32 cellular contexts compared by ENCODE assay signal in genomic region chr19:31372245-31372781, GRCh38.
DNase-seq lines count a peak whose midpoint lies in the region; ATAC-seq and TF ChIP-seq lines count a peak whose summit lies in the region.
"Had no signal": no experiment of that assay in that cellular context is flagged by ENCODE, and none has a peak within 500 bp of the region (broad histone marks: within the 10 kb centered on the region; RNA-seq: fewer than 3 reads in every experiment).

No MANE protein-coding gene starts in this region.

- H3K27ac Mint-ChIP-seq in activated naive CD4-positive, alpha-beta T cell treated with anti-CD3 and anti-CD28 coated beads, Interleukin-2, amount 10 ng/mL, durations not matched to agents 7 days and 5 days = no peak overlapping the region
- H3K27ac Mint-ChIP-seq in activated naive CD8-positive, alpha-beta T cell treated with anti-CD3 and anti-CD28 coated beads, Interleukin-2, amount 50 U/mL, for 24 hours = no peak overlapping the region
- H3K27ac Mint-ChIP-seq: activated CD4-positive, alpha-beta memory T cell treated with anti-CD3 and anti-CD28 coated beads, Interleukin-2, amount 10 ng/mL, durations not matched to agents 7 days and 5 days; brain had no signal

- no peak overlapping the region for H3K4me3 ChIP-seq in HEK293 (ENCODE audit: low read depth, low read length)
- H3K4me3 ChIP-seq: dorsolateral prefrontal cortex, esophagus squamous epithelium, GM23248, prostate gland, tibial nerve had no signal

- H3K36me3 ChIP-seq in HEK293 (ENCODE audit: control insufficient read depth in 2 of 2, insufficient read depth in 1 of 2, low read length in 2 of 2) = peaks cover 0 to 4% of the 10 kb centered on the region in 2 experiments; a peak in 1 of 3 replicates
- H3K36me3 ChIP-seq: esophagus squamous epithelium, prostate gland, WERI-Rb-1 had no signal

- no peak for TF ChIP-seq CTCF in HEK293 (tag by site-specific recombination; IDR thresholded peaks at IDR 0.05)

- no peak overlapping the region for H3K27ac ChIP-seq in HEK293 (ENCODE audit: extremely low read depth, low read depth, low read length)
- H3K27ac ChIP-seq: C4-2B, dorsolateral prefrontal cortex, esophagus squamous epithelium, foreskin keratinocyte, GM23248, prostate gland, tibial nerve, WERI-Rb-1 had no signal

- H3K4me1 ChIP-seq in HEK293 (ENCODE audit: control insufficient read depth, insufficient read depth, low read length) = peaks cover 8% of the 10 kb centered on the region
- H3K4me1 ChIP-seq: esophagus squamous epithelium, foreskin keratinocyte, prostate gland, tibial nerve had no signal

- peak; percentile 28 for DNase-seq in activated naive CD4-positive, alpha-beta T cell treated with anti-CD3 and anti-CD28 coated beads, Interleukin-2, amount 10 ng/mL, durations not matched to agents 7 days and 5 days
- no peak for DNase-seq in activated naive CD4-positive, alpha-beta T cell (lab: John Stamatoyannopoulos, UW)
- no peak for DNase-seq in activated naive CD8-positive, alpha-beta T cell treated with anti-CD3 and anti-CD28 coated beads, Interleukin-2, amount 50 U/mL, for 24 hours
- DNase-seq in stimulated activated naive CD8-positive, alpha-beta T cell treated with anti-CD3 and anti-CD28 coated beads, Interleukin-15, Interleukin-2, amounts not matched to agents 100 U/mL and 50 U/mL, for 24 hours = no peak
- no peak for DNase-seq in NCI-H2196 treated with DMSO at 0.1 percent for 48 hours (lab: John Stamatoyannopoulos, UW; ENCODE audit: unreplicated experiment)
- no peak for DNase-seq in hypothalamus (lab: John Stamatoyannopoulos, UW)
- DNase-seq: activated CD4-positive, alpha-beta memory T cell treated with anti-CD3 and anti-CD28 coated beads, Interleukin-2, amount 10 ng/mL, durations not matched to agents 7 days and 5 days; activated gamma-delta T cell treated with Interleukin-2 at 50 U/mL for 16 hours; amniotic stem cell; dorsolateral prefrontal cortex; esophagus squamous epithelium; foreskin keratinocyte; GF-D8; GM23248; head of caudate nucleus; left ventricle myocardium superior; mesendoderm; NCI-H1436 treated with DMSO at 0.1 percent for 48 hours; NCI-H2081 treated with DMSO at 0.1 percent for 48 hours; NCI-H226; NCI-H69; SIG-M5; stimulated activated CD4-positive, alpha-beta T cell treated with anti-CD3 and anti-CD28 coated beads, Interleukin-12 subunit alpha, Interleukin-12 subunit beta, amount 100 ng/mL, for 4 hours; stimulated activated CD4-positive, alpha-beta T cell treated with anti-CD3 and anti-CD28 coated beads, Interleukin-2, amount 100 ng/mL, for 48 hours; T1000; WERI-Rb-1 had no signal

- H3K9me3 Mint-ChIP-seq in activated naive CD4-positive, alpha-beta T cell treated with anti-CD3 and anti-CD28 coated beads, Interleukin-2, amount 10 ng/mL, durations not matched to agents 7 days and 5 days = peaks cover 4% of the 10 kb centered on the region
- H3K9me3 Mint-ChIP-seq in activated naive CD8-positive, alpha-beta T cell treated with anti-CD3 and anti-CD28 coated beads, Interleukin-2, amount 50 U/mL, for 24 hours = no peaks in the 10 kb centered on the region
- H3K9me3 Mint-ChIP-seq: activated CD4-positive, alpha-beta memory T cell treated with anti-CD3 and anti-CD28 coated beads, Interleukin-2, amount 10 ng/mL, durations not matched to agents 7 days and 5 days had no signal

- H3K27me3 Mint-ChIP-seq in activated naive CD4-positive, alpha-beta T cell treated with anti-CD3 and anti-CD28 coated beads, Interleukin-2, amount 10 ng/mL, durations not matched to agents 7 days and 5 days = peaks cover 59% of the 10 kb centered on the region
- peaks cover 24% of the 10 kb centered on the region for H3K27me3 Mint-ChIP-seq in activated naive CD8-positive, alpha-beta T cell treated with anti-CD3 and anti-CD28 coated beads, Interleukin-2, amount 50 U/mL, for 24 hours

- H3K4me1 Mint-ChIP-seq in activated naive CD4-positive, alpha-beta T cell treated with anti-CD3 and anti-CD28 coated beads, Interleukin-2, amount 10 ng/mL, durations not matched to agents 7 days and 5 days = peaks cover 12% of the 10 kb centered on the region
- H3K4me1 Mint-ChIP-seq in activated naive CD8-positive, alpha-beta T cell treated with anti-CD3 and anti-CD28 coated beads, Interleukin-2, amount 50 U/mL, for 24 hours = peaks cover 11% of the 10 kb centered on the region
- H3K4me1 Mint-ChIP-seq: activated CD4-positive, alpha-beta memory T cell treated with anti-CD3 and anti-CD28 coated beads, Interleukin-2, amount 10 ng/mL, durations not matched to agents 7 days and 5 days had no signal

- no peaks in the 10 kb centered on the region for H3K9me3 ChIP-seq in HEK293 (ENCODE audit: control insufficient read depth, insufficient read depth, low read depth, low read length)
- H3K9me3 ChIP-seq: esophagus squamous epithelium, prostate gland had no signal

- ATAC-seq in activated naive CD8-positive, alpha-beta T cell treated with anti-CD3 and anti-CD28 coated beads, Interleukin-2, amount 50 U/mL, for 24 hours = peak; percentile 59
- peak; percentile 14 for ATAC-seq in stimulated activated naive CD8-positive, alpha-beta T cell treated with anti-CD3 and anti-CD28 coated beads, Interleukin-15, Interleukin-2, amounts not matched to agents 100 U/mL and 50 U/mL, for 24 hours
- ATAC-seq: foreskin keratinocyte, left ventricle myocardium superior, sciatic nerve had no signal

- CTCF ChIA-PET in activated naive CD4-positive, alpha-beta T cell treated with anti-CD3 and anti-CD28 coated beads, Interleukin-2, amount 10 ng/mL, durations not matched to agents 7 days and 5 days (lab: Charles Lee) = interaction anchor here (0.5 kb wide), 1 partner anchor 72 kb away, joined by 3 read pairs; no protein-coding TSS in a partner anchor
- CTCF ChIA-PET in HEK293 (lab: Yijun Ruan, JAX) = interaction anchor here (1.0 to 2.1 kb wide), 4 partner anchors 9 to 588 kb away, joined by 3 to 11 read pairs (median 6); no protein-coding TSS in a partner anchor

- POLR2A ChIA-PET in HEK293 (lab: Yijun Ruan, JAX) = no interaction called here

- no peaks in the 10 kb centered on the region for H3K36me3 Mint-ChIP-seq in activated naive CD4-positive, alpha-beta T cell treated with anti-CD3 and anti-CD28 coated beads, Interleukin-2, amount 10 ng/mL, durations not matched to agents 7 days and 5 days
- H3K36me3 Mint-ChIP-seq in activated naive CD8-positive, alpha-beta T cell treated with anti-CD3 and anti-CD28 coated beads, Interleukin-2, amount 50 U/mL, for 24 hours (ENCODE audit: low read depth) = no peaks in the 10 kb centered on the region

- no peak overlapping the region for H3K4me3 Mint-ChIP-seq in activated naive CD4-positive, alpha-beta T cell treated with anti-CD3 and anti-CD28 coated beads, Interleukin-2, amount 10 ng/mL, durations not matched to agents 7 days and 5 days
- no peak overlapping the region for H3K4me3 Mint-ChIP-seq in activated naive CD8-positive, alpha-beta T cell treated with anti-CD3 and anti-CD28 coated beads, Interleukin-2, amount 50 U/mL, for 24 hours
- H3K4me3 Mint-ChIP-seq: activated CD4-positive, alpha-beta memory T cell treated with anti-CD3 and anti-CD28 coated beads, Interleukin-2, amount 10 ng/mL, durations not matched to agents 7 days and 5 days; brain had no signal

TF ChIP-seq in HEK293, 187 proteins besides CTCF, POLR2A, EP300 and RAD21:
- no peak for TF ChIP-seq ZNF239 (tag by site-specific recombination; IDR thresholded peaks at IDR 0.05)
- 0 out of 2 replicates have a peak, but pooled peaks have one; percentile 32 for TF ChIP-seq ZNF544 (tag by site-specific recombination; IDR thresholded peaks at IDR 0.05)
- TF ChIP-seq ZNF580 (tag by site-specific recombination; IDR thresholded peaks at IDR 0.05) = no peak
- no peak for TF ChIP-seq HOXD13 (CRISPR knock-in tag; IDR thresholded peaks at IDR 0.05; ENCODE audit: borderline replicate concordance)
- TF ChIP-seq ZNF548 (tag by site-specific recombination; IDR thresholded peaks at IDR 0.05) = no peak
